8 cellular contexts compared by ENCODE assay signal in genomic region chr9:83978992-83979811, GRCh38. TPM values are rescaled to one million over a fixed set of nuclear protein-coding genes. Genes with fewer than 3 reads are reported as not detected.
DNase-seq lines count a peak whose midpoint lies in the region; ATAC-seq, FAIRE-seq and TF ChIP-seq lines count a peak whose summit lies in the region.

No MANE protein-coding gene starts in this region.

- no peak for TF ChIP-seq CTCF in BE2C (IDR thresholded peaks at IDR 0.05; ENCODE audit: low read depth, low read length)

- peak overlapping the region; percentile 100 for H2BK15ac ChIP-seq in neuronal stem cell (ENCODE audit: low read length)

- H3K14ac ChIP-seq in neuronal stem cell (ENCODE audit: low read length), result peak overlapping the region; percentile 99

- peak overlapping the region; percentile 100 for H3K23ac ChIP-seq in neuronal stem cell (ENCODE audit: low read depth, low read length, poor library complexity)

- H3K36me3 Mint-ChIP-seq in activated naive CD4-positive, alpha-beta T cell treated with anti-CD3 and anti-CD28 coated beads for 36 hours (ENCODE audit: low read depth), result peaks cover 63% of the 10 kb centered on the region

- no peak for FAIRE-seq in frontal cortex (lab: Jason Lieb, UNC)

- peak overlapping the region; percentile 99 for H3K9ac ChIP-seq in neuronal stem cell (ENCODE audit: low read depth, low read length, poor library complexity)
- peak overlapping the region; percentile 96 to 100 for H3K9ac ChIP-seq in stomach smooth muscle (ENCODE audit: low read length in 2 of 2)

- ATAC-seq in GM19438 (IDR thresholded peaks at IDR 0.05; ENCODE audit: low read depth, unreplicated experiment), result peak; percentile 23

- peak overlapping the region; percentile 100 for H3K4ac ChIP-seq in neuronal stem cell (ENCODE audit: low read length)

- H3K4me3 ChIP-seq in BE2C (ENCODE audit: low read depth, low read length) (peak overlapping the region; percentile 98), neuronal stem cell (ENCODE audit: low read length in 2 of 2) (peak overlapping the region; percentile 97 to 98), stomach smooth muscle (ENCODE audit: low read length in 2 of 2) (peak overlapping the region; percentile 94 to 98)

- H2BK12ac ChIP-seq in neuronal stem cell (ENCODE audit: low read length), result peak overlapping the region; percentile 30

- H4K8ac ChIP-seq in neuronal stem cell (ENCODE audit: low read depth, low read length), result peak overlapping the region; percentile 99

- intact Hi-C loops in activated naive CD4-positive, alpha-beta T cell treated with anti-CD3 and anti-CD28 coated beads for 36 hours (cut with micrococcal nuclease), result no loop called here

- peak overlapping the region; percentile 99 for H3K27ac ChIP-seq in KOPT-K1 (ENCODE audit: low read depth, low read length, poor library complexity, severe bottlenecking)
- peak overlapping the region; percentile 94 for H3K27ac ChIP-seq in neuronal stem cell (replicated peaks; ENCODE audit: low read length)
- peak overlapping the region; percentile 99 for H3K27ac ChIP-seq in stomach smooth muscle (ENCODE audit: low read length)

- H3K36me3 ChIP-seq in BE2C (peaks cover 56% of the 10 kb centered on the region), KOPT-K1 (ENCODE audit: insufficient read depth, low read length) (peaks cover 48% of the 10 kb centered on the region), neuronal stem cell (replicated peaks in 1 of 2; ENCODE audit: control insufficient read depth in 2 of 2, insufficient read depth in 2 of 2, low read length in 2 of 2) (peaks cover 9 to 64% of the 10 kb centered on the region in 2 donors), stomach smooth muscle (ENCODE audit: control insufficient read depth in 2 of 2, insufficient read depth in 2 of 2, low read length in 2 of 2) (peaks cover 18 to 21% of the 10 kb centered on the region in 2 donors)

- H3K9me3 Mint-ChIP-seq in activated naive CD4-positive, alpha-beta T cell treated with anti-CD3 and anti-CD28 coated beads for 36 hours, result no peaks in the 10 kb centered on the region

- peak overlapping the region; percentile 100 for H4K91ac ChIP-seq in neuronal stem cell (ENCODE audit: low read depth, low read length, poor library complexity)

- H2BK5ac ChIP-seq in neuronal stem cell (ENCODE audit: low read length), result peak overlapping the region; percentile 100

- DNase-seq in BE2C (peak; percentile 94), SK-N-DZ (ENCODE audit: low spot score) (peak; percentile 65), frontal cortex (ENCODE audit: low spot score in 2 of 2) (peak; percentile 60 to 65), neuronal stem cell (ENCODE audit: low spot score) (peak; percentile 71)
- peak; percentile 91 for DNase-seq in activated naive CD4-positive, alpha-beta T cell treated with anti-CD3 and anti-CD28 coated beads for 36 hours

- H3K4me2 ChIP-seq in neuronal stem cell (ENCODE audit: insufficient read depth, low read length, poor library complexity, severe bottlenecking), result peak overlapping the region; percentile 41

- H2BK120ac ChIP-seq in neuronal stem cell (ENCODE audit: low read depth, low read length), result peak overlapping the region; percentile 94

- CTCF ChIA-PET in activated naive CD4-positive, alpha-beta T cell treated with anti-CD3 and anti-CD28 coated beads for 36 hours (lab: Charles Lee), result interaction anchor here (1.4 kb wide), 1 partner anchor 35 kb away, joined by 3 read pairs; no protein-coding TSS in a partner anchor

- peaks cover 6% of the 10 kb centered on the region for H3K79me1 ChIP-seq in neuronal stem cell (ENCODE audit: low read depth, low read length)

- peak overlapping the region; percentile 100 for H2AK5ac ChIP-seq in neuronal stem cell (ENCODE audit: low read depth, low read length)

- WGBS in neuronal stem cell (ENCODE audit: extremely low coverage in 2 of 2, insufficient read length in 2 of 2, insufficient replicate concordance in 1 of 2), 2 donors, result no CpG with 5 or more reads among the region's 55 CpGs

- H3K9me3 ChIP-seq in BE2C, result no peaks in the 10 kb centered on the region
- H3K9me3 ChIP-seq in KOPT-K1 (ENCODE audit: insufficient read depth, low read length, poor library complexity, severe bottlenecking), result no peaks in the 10 kb centered on the region
- H3K9me3 ChIP-seq in neuronal stem cell (replicated peaks in 1 of 2; ENCODE audit: control insufficient read depth in 2 of 2, insufficient read depth in 1 of 2, low read depth in 1 of 2, low read length in 2 of 2), result peaks cover 0 to 2% of the 10 kb centered on the region in 2 donors
- no peaks in the 10 kb centered on the region for H3K9me3 ChIP-seq in stomach smooth muscle (ENCODE audit: control insufficient read depth in 2 of 2, low read length in 2 of 2)

- peak overlapping the region; percentile 89 for H3K4me3 Mint-ChIP-seq in activated naive CD4-positive, alpha-beta T cell treated with anti-CD3 and anti-CD28 coated beads for 36 hours

- H3K18ac ChIP-seq in neuronal stem cell (ENCODE audit: low read length), result peak overlapping the region; percentile 100

- no peaks in the 10 kb centered on the region for H3K27me3 Mint-ChIP-seq in activated naive CD4-positive, alpha-beta T cell treated with anti-CD3 and anti-CD28 coated beads for 36 hours (ENCODE audit: low read depth)

- H3K4me1 ChIP-seq in BE2C (peaks cover 3% of the 10 kb centered on the region; the same call in 1 of the 2 replicates), neuronal stem cell (ENCODE audit: control insufficient read depth in 2 of 2, insufficient read depth in 1 of 2, low read depth in 1 of 2, low read length in 2 of 2) (peaks cover 2 to 4% of the 10 kb centered on the region in 2 donors), stomach smooth muscle (ENCODE audit: control insufficient read depth, insufficient read depth, low read length) (no peaks in the 10 kb centered on the region)

- H3K4me1 Mint-ChIP-seq in activated naive CD4-positive, alpha-beta T cell treated with anti-CD3 and anti-CD28 coated beads for 36 hours (ENCODE audit: low read depth), result peaks cover 47% of the 10 kb centered on the region

- H3K27ac Mint-ChIP-seq in activated naive CD4-positive, alpha-beta T cell treated with anti-CD3 and anti-CD28 coated beads for 36 hours, result peak overlapping the region; percentile 99

- H3K27me3 ChIP-seq in BE2C (no peaks in the 10 kb centered on the region), neuronal stem cell (ENCODE audit: control insufficient read depth in 3 of 3, insufficient read depth in 3 of 3, low read depth in 1 of 3, low read length in 3 of 3) (no peaks in the 10 kb centered on the region), stomach smooth muscle (ENCODE audit: control insufficient read depth in 1 of 2, insufficient read depth in 2 of 2, low read length in 2 of 2) (no peaks in the 10 kb centered on the region)

- peak overlapping the region; percentile 86 for H2AFZ ChIP-seq in neuronal stem cell (ENCODE audit: low read length)

RNA-seq across cellular contexts. Expression of gene HNRNPK, which starts 0.8 kb away (rescaled TPM):
- 396 TPM for polyA plus RNA-seq in BE2C (2012; ENCODE audit: insufficient read depth, insufficient read length, low read depth)
- polyA plus RNA-seq in SK-N-DZ (2014; cell fraction: cytosol; rRNA removed), result 667 and 689 TPM in 2 replicates
- polyA plus RNA-seq in SK-N-DZ (2014; cell fraction: nucleus; rRNA removed), result 474 and 537 TPM in 2 replicates
- 100 to 1,000 TPM; 679 to 704 TPM for total RNA-seq in activated naive CD4-positive, alpha-beta T cell treated with anti-CD3 and anti-CD28 coated beads for 36 hours
- total RNA-seq in frontal cortex, result 807 TPM
- polyA plus RNA-seq in neuronal stem cell (2013, experiment 1 of 2), result 555 TPM
- 556 TPM for polyA plus RNA-seq in neuronal stem cell (2013, experiment 2 of 2)

RNA-seq across cellular contexts. Expression of gene RMI1, which starts 1.4 kb away (rescaled TPM):
- polyA plus RNA-seq in BE2C (2012; ENCODE audit: insufficient read depth, insufficient read length, low read depth), result 2.3 TPM
- polyA plus RNA-seq in SK-N-DZ (2014; cell fraction: cytosol; rRNA removed), result 6.7 and 8.1 TPM in 2 replicates
- polyA plus RNA-seq in SK-N-DZ (2014; cell fraction: nucleus; rRNA removed), result 7.0 and 15.6 TPM in 2 replicates
- 10 to 100 TPM; 19.2 to 19.3 TPM for total RNA-seq in activated naive CD4-positive, alpha-beta T cell treated with anti-CD3 and anti-CD28 coated beads for 36 hours
- total RNA-seq in frontal cortex, result 12.6 TPM
- polyA plus RNA-seq in neuronal stem cell (2013, experiment 1 of 2), result 29.5 TPM
- polyA plus RNA-seq in neuronal stem cell (2013, experiment 2 of 2), result 31.5 TPM

RNA-seq across cellular contexts. Expression of gene KIF27, which starts 58.0 kb away (rescaled TPM):
- polyA plus RNA-seq in BE2C (2012; ENCODE audit: insufficient read depth, insufficient read length, low read depth), result 0.80 TPM
- polyA plus RNA-seq in SK-N-DZ (2014; cell fraction: cytosol; rRNA removed), result 2.5 and 3.1 TPM in 2 replicates
- 6.6 and 6.9 TPM in 2 replicates for polyA plus RNA-seq in SK-N-DZ (2014; cell fraction: nucleus; rRNA removed)
- 1 to 10 TPM; 2.7 to 3.8 TPM for total RNA-seq in activated naive CD4-positive, alpha-beta T cell treated with anti-CD3 and anti-CD28 coated beads for 36 hours
- total RNA-seq in frontal cortex, result 15.1 TPM
- polyA plus RNA-seq in neuronal stem cell (2013, experiment 1 of 2), result 8.2 TPM
- 7.9 TPM for polyA plus RNA-seq in neuronal stem cell (2013, experiment 2 of 2)

Comparison
In these comparisons a context has a peak if more than half of its experiments do, and no peak if none do; other contexts are left out.
1. Peak in every context shown above with its lines: DNase-seq, ATAC-seq, H3K4me3 ChIP-seq and H3K27ac ChIP-seq.